Comparison of ENCODE assay signal across 8 cellular contexts in the genomic region with DNA sequence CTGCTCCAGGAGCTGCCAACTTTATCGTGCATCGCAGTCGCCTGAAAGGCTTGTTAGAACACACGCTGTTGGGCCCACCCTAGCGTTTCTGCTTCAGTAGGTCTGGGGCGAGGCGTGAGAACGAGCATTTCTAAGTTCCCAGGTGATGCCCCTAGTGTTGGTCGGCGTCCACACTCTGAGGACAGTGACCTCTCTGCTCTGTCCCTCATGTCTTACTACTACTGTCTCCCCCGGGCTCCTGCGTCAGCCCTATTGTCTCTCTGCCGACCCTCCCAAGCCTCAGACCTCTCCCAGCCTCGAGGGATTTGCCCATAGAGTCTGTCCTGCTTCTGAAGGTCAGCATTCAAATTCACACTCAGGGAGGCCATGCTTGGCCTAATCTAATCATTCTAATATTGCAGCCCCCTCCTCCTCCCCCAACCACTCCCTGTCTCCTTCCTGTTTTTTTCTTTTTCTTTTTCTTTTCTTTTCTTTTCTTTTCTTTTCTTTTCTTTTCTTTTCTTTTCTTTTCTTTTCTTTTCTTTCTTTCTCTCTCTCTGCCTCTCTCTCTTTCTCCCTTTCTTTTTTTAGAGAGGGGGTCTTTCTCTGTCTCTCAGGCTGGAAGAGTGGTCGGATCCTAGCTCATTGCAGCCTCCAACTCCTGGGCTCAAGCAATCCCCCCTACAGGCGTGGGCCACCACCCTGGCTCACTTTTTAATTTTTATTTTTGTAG. TPM values are rescaled to one million over a fixed set of nuclear protein-coding genes. Genes with fewer than 3 reads are reported as not detected.
A peak's percentile ranks its signal among the peaks of the same experiment; 100 is the strongest.
DNase-seq lines count a peak whose midpoint lies in the region; ATAC-seq lines count a peak whose summit lies in the region.

No MANE protein-coding gene starts in this region.

- H3K9me3 Mint-ChIP-seq in activated naive CD8-positive, alpha-beta T cell treated with anti-CD3 and anti-CD28 coated beads, Interleukin-2, amount 50 U/mL, for 24 hours, result no peaks in the 10 kb centered on the region

- DNase-seq in CD1c-positive myeloid dendritic cell (ENCODE audit: extremely low spot score), result peak; percentile 29
- peak; percentile 55 for DNase-seq in NCI-H2227 treated with DMSO at 0.1 percent for 48 hours (lab: John Stamatoyannopoulos, UW)
- peak; percentile 45 for DNase-seq in activated naive CD8-positive, alpha-beta T cell treated with anti-CD3 and anti-CD28 coated beads, Interleukin-2, amount 50 U/mL, for 24 hours
- no peak for DNase-seq in GOT3 (lab: John Stamatoyannopoulos, UW)

- peak; percentile 51 for ATAC-seq in GM18511 (IDR thresholded peaks at IDR 0.05; ENCODE audit: unreplicated experiment)
- ATAC-seq in HG02943 (IDR thresholded peaks at IDR 0.05; ENCODE audit: low read depth, unreplicated experiment), result peak; percentile 55
- ATAC-seq in activated naive CD8-positive, alpha-beta T cell treated with anti-CD3 and anti-CD28 coated beads, Interleukin-2, amount 50 U/mL, for 24 hours, result peak; percentile 48

- peaks cover 12% of the 10 kb centered on the region for H3K4me1 ChIP-seq in skeletal muscle satellite cell (ENCODE audit: control insufficient read depth, insufficient read depth, low read length)

- H3K9me3 ChIP-seq in skeletal muscle satellite cell (replicated peaks; ENCODE audit: low read length), result no peaks in the 10 kb centered on the region

- peak overlapping the region; percentile 100 for H3K4me2 ChIP-seq in skeletal muscle satellite cell (ENCODE audit: low read length)

- peaks cover 3% of the 10 kb centered on the region for H3K36me3 Mint-ChIP-seq in activated naive CD8-positive, alpha-beta T cell treated with anti-CD3 and anti-CD28 coated beads, Interleukin-2, amount 50 U/mL, for 24 hours (ENCODE audit: low read depth)

- peak overlapping the region; percentile 91 for H3K27ac Mint-ChIP-seq in activated naive CD8-positive, alpha-beta T cell treated with anti-CD3 and anti-CD28 coated beads, Interleukin-2, amount 50 U/mL, for 24 hours

- H3K4me1 Mint-ChIP-seq in activated naive CD8-positive, alpha-beta T cell treated with anti-CD3 and anti-CD28 coated beads, Interleukin-2, amount 50 U/mL, for 24 hours, result peaks cover 24% of the 10 kb centered on the region

- no peaks in the 10 kb centered on the region for H3K27me3 ChIP-seq in skeletal muscle satellite cell (ENCODE audit: control insufficient read depth, insufficient read depth, low read length)

- H3K4me3 ChIP-seq in iPS-11a (ENCODE audit: low read depth, low read length), result peak overlapping the region; percentile 90
- H3K4me3 ChIP-seq in skeletal muscle satellite cell (ENCODE audit: low read length), result peak overlapping the region; percentile 91

- peak overlapping the region; percentile 84 for H3K4me3 Mint-ChIP-seq in activated naive CD8-positive, alpha-beta T cell treated with anti-CD3 and anti-CD28 coated beads, Interleukin-2, amount 50 U/mL, for 24 hours

- H3K27me3 Mint-ChIP-seq in activated naive CD8-positive, alpha-beta T cell treated with anti-CD3 and anti-CD28 coated beads, Interleukin-2, amount 50 U/mL, for 24 hours, result no peaks in the 10 kb centered on the region

- peak overlapping the region; percentile 83 for H3K9ac ChIP-seq in skeletal muscle satellite cell (ENCODE audit: low read depth, low read length)

- H3K36me3 ChIP-seq in skeletal muscle satellite cell (ENCODE audit: insufficient read depth, low read length), result no peaks in the 10 kb centered on the region

RNA-seq across cellular contexts. Expression of a gene that starts 0.9 kb away (rescaled TPM):
- 13.7 and 14.6 TPM in 2 replicates for total RNA-seq in skeletal muscle satellite cell (2012; rRNA removed)
